ENCODE assay signal across 22 cellular contexts in genomic region chr6:66336171-66336570, GRCh38.
DNase-seq lines count a peak whose midpoint lies in the region; ATAC-seq and TF ChIP-seq lines count a peak whose summit lies in the region.
"Had no signal": no experiment of that assay in that cellular context is flagged by ENCODE, and none has a peak within 500 bp of the region (broad histone marks: within the 10 kb centered on the region; RNA-seq: fewer than 3 reads in every experiment).

No MANE protein-coding gene starts in this region.

- H3K4me3 ChIP-seq in AG10803 (ENCODE audit: low read length) (no peak overlapping the region), H7 (ENCODE audit: insufficient read depth, low read depth, low read length) (no peak overlapping the region)

- no peaks in the 10 kb centered on the region for H3K27me3 ChIP-seq in H7 (ENCODE audit: control insufficient read depth, insufficient read depth, low read length)
- H3K27me3 ChIP-seq: BE2C had no signal

- no peak for TF ChIP-seq CTCF in AG10803 (conservative IDR thresholded peaks at IDR 0.05; ENCODE audit: low read length)

- peak; percentile 14 for DNase-seq in A172 (ENCODE audit: low spot score)
- DNase-seq in AG10803 (ENCODE audit: low read depth) = peak; percentile 13
- peak; percentile 4 for DNase-seq in HS-5 (ENCODE audit: low read depth)
- DNase-seq in astrocyte of the hippocampus (ENCODE audit: low read depth, low spot score) = peak; percentile 1
- no peak for DNase-seq in inferior parietal cortex (ENCODE audit: extremely low spot score)
- DNase-seq in H7 = no peak
- DNase-seq in 8988T = no peak
- DNase-seq: ACHN; BE2C; C1 segment of cervical spinal cord; CD4-positive, CD25-positive, alpha-beta regulatory T cell; CD8-positive, alpha-beta memory T cell; COR-L47; DMS 273 treated with DMSO at 0.1 percent for 48 hours; DMS53; DND-41; EL; HCEC 1CT; Karpas-422; KBM-7 had no signal

- H3K36me3 ChIP-seq in H7 (replicated peaks; ENCODE audit: control insufficient read depth, insufficient read depth, low read length) = no peaks in the 10 kb centered on the region
- H3K36me3 ChIP-seq: BE2C had no signal

- no peak for ATAC-seq in HG03139 (IDR thresholded peaks at IDR 0.05; ENCODE audit: unreplicated experiment)
- ATAC-seq: HepG2 had no signal

Comparison
In these comparisons a context has a peak if more than half of its experiments do, and no peak if none do; other contexts are left out.
1. DNase-seq: peak in A172 (single experiment), AG10803 (single experiment), HS-5 (single experiment) and astrocyte of the hippocampus (single experiment); none in inferior parietal cortex (single experiment), H7 (single experiment) and 8988T (single experiment).